12 cellular contexts compared by ENCODE assay signal in genomic region chr3:16917256-16917935, GRCh38. TPM values are rescaled to one million over a fixed set of nuclear protein-coding genes. Genes with fewer than 3 reads are reported as not detected.
A peak's percentile ranks its signal among the peaks of the same experiment; 100 is the strongest.
DNase-seq lines count a peak whose midpoint lies in the region; ATAC-seq and TF ChIP-seq lines count a peak whose summit lies in the region.
"Had no signal": no experiment of that assay in that cellular context is flagged by ENCODE, and none has a peak within 500 bp of the region (broad histone marks: within the 10 kb centered on the region; RNA-seq: fewer than 3 reads in every experiment).

No MANE protein-coding gene starts in this region.

- H3K9ac ChIP-seq in PC-3 (ENCODE audit: low read length) (no peak overlapping the region), skeletal muscle tissue (ENCODE audit: low read depth in 1 of 3, low read length in 3 of 3) (no peak overlapping the region)

- peak overlapping the region; percentile 81 for H3K27ac Mint-ChIP-seq in activated CD4-positive, alpha-beta memory T cell treated with anti-CD3 and anti-CD28 coated beads for 36 hours
- H3K27ac Mint-ChIP-seq in activated CD4-positive, alpha-beta memory T cell treated with anti-CD3 and anti-CD28 coated beads, Interleukin-2, amount 10 ng/mL, durations not matched to agents 7 days and 5 days, result no peak overlapping the region
- H3K27ac Mint-ChIP-seq: activated naive CD8-positive, alpha-beta T cell treated with anti-CD3 and anti-CD28 coated beads, Interleukin-2, amount 10 ng/mL, durations not matched to agents 7 days and 5 days had no signal

- no peak overlapping the region for H3K4me3 Mint-ChIP-seq in activated CD4-positive, alpha-beta memory T cell treated with anti-CD3 and anti-CD28 coated beads for 36 hours
- no peak overlapping the region for H3K4me3 Mint-ChIP-seq in activated CD4-positive, alpha-beta memory T cell treated with anti-CD3 and anti-CD28 coated beads, Interleukin-2, amount 10 ng/mL, durations not matched to agents 7 days and 5 days
- H3K4me3 Mint-ChIP-seq: activated naive CD8-positive, alpha-beta T cell treated with anti-CD3 and anti-CD28 coated beads, Interleukin-2, amount 10 ng/mL, durations not matched to agents 7 days and 5 days had no signal

- H3K79me2 ChIP-seq in PC-3 (ENCODE audit: low read length) (peaks cover 12% of the 10 kb centered on the region), PC-9 (ENCODE audit: low read depth) (no peaks in the 10 kb centered on the region; the same call in 1 of the 2 replicates)

- H3K4me1 Mint-ChIP-seq in activated CD4-positive, alpha-beta memory T cell treated with anti-CD3 and anti-CD28 coated beads for 36 hours (ENCODE audit: low read depth), result peaks cover 68% of the 10 kb centered on the region
- peaks cover 18% of the 10 kb centered on the region for H3K4me1 Mint-ChIP-seq in activated CD4-positive, alpha-beta memory T cell treated with anti-CD3 and anti-CD28 coated beads, Interleukin-2, amount 10 ng/mL, durations not matched to agents 7 days and 5 days

- peak; percentile 79 for ATAC-seq in PC-3
- ATAC-seq in left lung, result no peak
- ATAC-seq: Panc1 had no signal

- peak overlapping the region; percentile 32 for H3K4me2 ChIP-seq in PC-3 (ENCODE audit: low read length)
- H3K4me2 ChIP-seq in PC-9, result no peak overlapping the region

- H2AFZ ChIP-seq in PC-3 (ENCODE audit: low read length) (no peak overlapping the region), PC-9 (no peak overlapping the region)

- no peaks in the 10 kb centered on the region for H3F3A ChIP-seq in PC-3 (ENCODE audit: low read length, unreplicated experiment)
- peaks cover 4% of the 10 kb centered on the region for H3F3A ChIP-seq in PC-9 (ENCODE audit: insufficient read depth, low read depth)

- H3K27me3 ChIP-seq in PC-3 (ENCODE audit: low read length) (no peaks in the 10 kb centered on the region), cardiac muscle cell (no peaks in the 10 kb centered on the region), skeletal muscle tissue (ENCODE audit: control insufficient read depth in 3 of 3, insufficient read depth in 3 of 3, low read length in 3 of 3) (no peaks in the 10 kb centered on the region), PC-9 (ENCODE audit: insufficient read depth, low read depth) (no peaks in the 10 kb centered on the region), left lung (no peaks in the 10 kb centered on the region)

- H3K4me1 ChIP-seq in PC-3 (ENCODE audit: insufficient read depth, low read length) (peaks cover 22% of the 10 kb centered on the region), cardiac muscle cell (ENCODE audit: low read depth) (peaks cover 23% of the 10 kb centered on the region), skeletal muscle tissue (ENCODE audit: control insufficient read depth in 3 of 3, insufficient read depth in 3 of 3, low read length in 3 of 3) (peaks cover 19 to 37% (median 27%) of the 10 kb centered on the region in 3 donors), PC-9 (replicated peaks; ENCODE audit: insufficient read depth) (peaks cover 10% of the 10 kb centered on the region), left lung (peaks cover 0 to 17% of the 10 kb centered on the region in 2 donors)

- CTCF ChIA-PET in activated CD4-positive, alpha-beta memory T cell treated with anti-CD3 and anti-CD28 coated beads for 36 hours (lab: Charles Lee), result interaction anchor here (1.0 to 3.4 kb wide), 3 partner anchors 10 to 76 kb away, joined by 3 to 10 read pairs (median 6); partner anchors contain the start of gene PLCL2
- CTCF ChIA-PET in activated CD4-positive, alpha-beta memory T cell treated with anti-CD3 and anti-CD28 coated beads, Interleukin-2, amount 10 ng/mL, durations not matched to agents 7 days and 5 days (lab: Charles Lee), result interaction anchor here (1.4 kb wide), 1 partner anchor 33 kb away, joined by 3 read pairs; the partner anchor contains the start of gene PLCL2
- CTCF ChIA-PET in PC-3 (lab: Charles Lee) (no interaction called here), PC-9 (lab: Charles Lee) (no interaction called here), HEK293T (lab: Yijun Ruan, JAX) (interaction anchor here (1.1 kb wide), 1 partner anchor 33 kb away, joined by 4 read pairs; no protein-coding TSS in a partner anchor)

- H4K20me1 ChIP-seq in PC-3 (ENCODE audit: low read length), result no peaks in the 10 kb centered on the region
- H4K20me1 ChIP-seq in PC-9 (ENCODE audit: insufficient read depth), result no peaks in the 10 kb centered on the region

- no peaks in the 10 kb centered on the region for H3K36me3 Mint-ChIP-seq in activated CD4-positive, alpha-beta memory T cell treated with anti-CD3 and anti-CD28 coated beads for 36 hours
- peaks cover 5% of the 10 kb centered on the region for H3K36me3 Mint-ChIP-seq in activated CD4-positive, alpha-beta memory T cell treated with anti-CD3 and anti-CD28 coated beads, Interleukin-2, amount 10 ng/mL, durations not matched to agents 7 days and 5 days (ENCODE audit: low read depth)

- H3K4me3 ChIP-seq in PC-3 (ENCODE audit: low read length) (no peak overlapping the region), cardiac muscle cell (no peak overlapping the region), skeletal muscle tissue (ENCODE audit: low read length in 3 of 3) (peak overlapping the region in 1 of 3 donors; percentile 2), PC-9 (no peak overlapping the region), left lung (no peak overlapping the region)

- POLR2A ChIA-PET in activated CD4-positive, alpha-beta memory T cell treated with anti-CD3 and anti-CD28 coated beads for 36 hours (lab: Charles Lee), result interaction anchor here (0.8 to 1.4 kb wide), 5 partner anchors 9 to 234 kb away, joined by 3 to 6 read pairs (median 3); no protein-coding TSS in a partner anchor
- POLR2A ChIA-PET in activated CD4-positive, alpha-beta memory T cell treated with anti-CD3 and anti-CD28 coated beads, Interleukin-2, amount 10 ng/mL, durations not matched to agents 7 days and 5 days (lab: Charles Lee), result interaction anchor here (0.9 kb wide), 1 partner anchor 18 kb away, joined by 3 read pairs; no protein-coding TSS in a partner anchor
- POLR2A ChIA-PET in PC-3 (lab: Charles Lee; ENCODE audit: unreplicated experiment), result no interaction called here
- POLR2A ChIA-PET in PC-9 (lab: Charles Lee; ENCODE audit: unreplicated experiment), result interaction anchor here (0.7 kb wide), 2 partner anchors 46 to 318 kb away, joined by 4 to 5 read pairs; no protein-coding TSS in a partner anchor
- POLR2A ChIA-PET in HEK293T (lab: Yijun Ruan, JAX), result interaction anchor here (1.0 kb wide), 1 partner anchor 9 kb away, joined by 3 read pairs; no protein-coding TSS in a partner anchor

- H3K27me3 Mint-ChIP-seq in activated CD4-positive, alpha-beta memory T cell treated with anti-CD3 and anti-CD28 coated beads for 36 hours, result no peaks in the 10 kb centered on the region
- H3K27me3 Mint-ChIP-seq in activated CD4-positive, alpha-beta memory T cell treated with anti-CD3 and anti-CD28 coated beads, Interleukin-2, amount 10 ng/mL, durations not matched to agents 7 days and 5 days, result no peaks in the 10 kb centered on the region
- H3K27me3 Mint-ChIP-seq: activated naive CD8-positive, alpha-beta T cell treated with anti-CD3 and anti-CD28 coated beads, Interleukin-2, amount 10 ng/mL, durations not matched to agents 7 days and 5 days; progenitor cell of endocrine pancreas had no signal

- BruUV-seq in PC-3 (replicated peaks; lab: Mats Ljungman, UMichigan) (no TSS peak), PC-9 (replicated peaks; lab: Mats Ljungman, UMichigan) (no TSS peak)

- H3K9me3 ChIP-seq in PC-3 (ENCODE audit: low read length), result no peaks in the 10 kb centered on the region
- H3K9me3 ChIP-seq in cardiac muscle cell (ENCODE audit: low read depth), result no peaks in the 10 kb centered on the region
- no peaks in the 10 kb centered on the region for H3K9me3 ChIP-seq in skeletal muscle tissue (ENCODE audit: control insufficient read depth in 3 of 3, low read length in 3 of 3)
- H3K9me3 ChIP-seq in PC-9 (ENCODE audit: insufficient read depth, low read depth), result no peaks in the 10 kb centered on the region
- H3K9me3 ChIP-seq in left lung, result no peaks in the 10 kb centered on the region

- H3K9me2 ChIP-seq in PC-3 (replicated peaks; ENCODE audit: low read length), result no peaks in the 10 kb centered on the region
- H3K9me2 ChIP-seq in PC-9 (ENCODE audit: insufficient read depth), result no peaks in the 10 kb centered on the region

- H3K27ac ChIP-seq in PC-3 (ENCODE audit: low read length), result peak overlapping the region; percentile 58
- peak overlapping the region; percentile 45 for H3K27ac ChIP-seq in cardiac muscle cell
- peak overlapping the region; percentile 16 for H3K27ac ChIP-seq in skeletal muscle tissue (ENCODE audit: low read depth, low read length)
- H3K27ac ChIP-seq in PC-9, result no peak overlapping the region
- peak overlapping the region in 1 of 2 donors; percentile 19 for H3K27ac ChIP-seq in left lung

- intact Hi-C loops in activated CD4-positive, alpha-beta memory T cell treated with anti-CD3 and anti-CD28 coated beads for 36 hours (cut with micrococcal nuclease), result loop anchor here (1.0 to 2.0 kb wide), 4 partner anchors 10 to 233 kb away; no protein-coding TSS in a partner anchor
- intact Hi-C loops in PC-3 (cut with micrococcal nuclease) (no loop called here), PC-9 (cut with micrococcal nuclease; ENCODE audit: unreplicated experiment) (no loop called here), left lung (cut with DNase I) (no loop called here)

- peak; percentile 49 for DNase-seq in activated CD4-positive, alpha-beta memory T cell treated with anti-CD3 and anti-CD28 coated beads for 36 hours
- no peak for DNase-seq in activated CD4-positive, alpha-beta memory T cell treated with anti-CD3 and anti-CD28 coated beads, Interleukin-2, amount 10 ng/mL, durations not matched to agents 7 days and 5 days
- DNase-seq in PC-3, result peak; percentile 63
- no peak for DNase-seq in cardiac muscle cell (ENCODE audit: low read depth in 1 of 2, low spot score in 1 of 2)
- DNase-seq in PC-9, result no peak
- no peak for DNase-seq in HEK293T (ENCODE audit: extremely low spot score)
- no peak for DNase-seq in left lung
- DNase-seq: activated naive CD8-positive, alpha-beta T cell treated with anti-CD3 and anti-CD28 coated beads, Interleukin-2, amount 10 ng/mL, durations not matched to agents 7 days and 5 days; NCI-H2081 treated with DMSO at 0.1 percent for 48 hours had no signal

- no peaks in the 10 kb centered on the region for H3K9me3 Mint-ChIP-seq in activated CD4-positive, alpha-beta memory T cell treated with anti-CD3 and anti-CD28 coated beads for 36 hours
- H3K9me3 Mint-ChIP-seq in activated CD4-positive, alpha-beta memory T cell treated with anti-CD3 and anti-CD28 coated beads, Interleukin-2, amount 10 ng/mL, durations not matched to agents 7 days and 5 days, result no peaks in the 10 kb centered on the region
- H3K9me3 Mint-ChIP-seq: activated naive CD8-positive, alpha-beta T cell treated with anti-CD3 and anti-CD28 coated beads, Interleukin-2, amount 10 ng/mL, durations not matched to agents 7 days and 5 days had no signal

- TF ChIP-seq CTCF in PC-3 (conservative IDR thresholded peaks at IDR 0.05; ENCODE audit: low read depth, low read length) (no peak), cardiac muscle cell (IDR thresholded peaks at IDR 0.05; ENCODE audit: low read depth, low read length) (no peak), PC-9 (conservative IDR thresholded peaks at IDR 0.05) (no peak), left lung (IDR thresholded peaks at IDR 0.05) (no peak)

- H3K36me3 ChIP-seq in PC-3 (ENCODE audit: low read depth, low read length) (no peaks in the 10 kb centered on the region), cardiac muscle cell (no peaks in the 10 kb centered on the region), skeletal muscle tissue (ENCODE audit: control insufficient read depth in 3 of 3, insufficient read depth in 3 of 3, low read length in 3 of 3) (no peaks in the 10 kb centered on the region), PC-9 (ENCODE audit: low read depth) (no peaks in the 10 kb centered on the region), left lung (no peaks in the 10 kb centered on the region)

RNA-seq across cellular contexts. Expression of gene PLCL2, which starts 32.6 kb away (rescaled TPM):
- total RNA-seq in activated CD4-positive, alpha-beta memory T cell treated with anti-CD3 and anti-CD28 coated beads for 36 hours, result 10 to 100 TPM; 16.7 to 17.1 TPM
- total RNA-seq in activated CD4-positive, alpha-beta memory T cell treated with anti-CD3 and anti-CD28 coated beads, Interleukin-2, amount 10 ng/mL, durations not matched to agents 7 days and 5 days, result 10 to 100 TPM; 38.9 to 39.8 TPM
- 9.8 and 10.5 TPM in 2 replicates for total RNA-seq in PC-3 (2014; rRNA removed)
- 34.8 and 49.1 TPM in 2 replicates for total RNA-seq in cardiac muscle cell
- 17.3 and 30.4 TPM in 2 replicates for polyA plus RNA-seq in cardiac muscle cell
- total RNA-seq in skeletal muscle tissue, result 83.5 TPM
- total RNA-seq in PC-9 (2021), result 4.4 and 4.6 TPM in 2 replicates
- 10 to 100 TPM in 1 of 2 donors, 1 to 10 TPM in 1; 7.8 to 10.1 TPM for total RNA-seq in left lung

Comparison
In these comparisons a context has a peak if more than half of its experiments do, and no peak if none do; other contexts are left out.
1. DNase-seq: peak in activated CD4-positive, alpha-beta memory T cell treated with anti-CD3 and anti-CD28 coated beads for 36 hours (single experiment) and PC-3 (single experiment); none in activated CD4-positive, alpha-beta memory T cell treated with anti-CD3 and anti-CD28 coated beads, Interleukin-2, amount 10 ng/mL, durations not matched to agents 7 days and 5 days (single experiment), cardiac muscle cell (0 of 2), PC-9 (0 of 2), HEK293T (single experiment) and left lung (0 of 2).
2. CTCF ChIA-PET loops: an anchor here in activated CD4-positive, alpha-beta memory T cell treated with anti-CD3 and anti-CD28 coated beads for 36 hours (1.0 to 3.4 kb wide), activated CD4-positive, alpha-beta memory T cell treated with anti-CD3 and anti-CD28 coated beads, Interleukin-2, amount 10 ng/mL, durations not matched to agents 7 days and 5 days (1.4 kb wide) and HEK293T (1.1 kb wide); none called in PC-3 and PC-9.